ENCODE assay signal across 8 cellular contexts in the genomic region with DNA sequence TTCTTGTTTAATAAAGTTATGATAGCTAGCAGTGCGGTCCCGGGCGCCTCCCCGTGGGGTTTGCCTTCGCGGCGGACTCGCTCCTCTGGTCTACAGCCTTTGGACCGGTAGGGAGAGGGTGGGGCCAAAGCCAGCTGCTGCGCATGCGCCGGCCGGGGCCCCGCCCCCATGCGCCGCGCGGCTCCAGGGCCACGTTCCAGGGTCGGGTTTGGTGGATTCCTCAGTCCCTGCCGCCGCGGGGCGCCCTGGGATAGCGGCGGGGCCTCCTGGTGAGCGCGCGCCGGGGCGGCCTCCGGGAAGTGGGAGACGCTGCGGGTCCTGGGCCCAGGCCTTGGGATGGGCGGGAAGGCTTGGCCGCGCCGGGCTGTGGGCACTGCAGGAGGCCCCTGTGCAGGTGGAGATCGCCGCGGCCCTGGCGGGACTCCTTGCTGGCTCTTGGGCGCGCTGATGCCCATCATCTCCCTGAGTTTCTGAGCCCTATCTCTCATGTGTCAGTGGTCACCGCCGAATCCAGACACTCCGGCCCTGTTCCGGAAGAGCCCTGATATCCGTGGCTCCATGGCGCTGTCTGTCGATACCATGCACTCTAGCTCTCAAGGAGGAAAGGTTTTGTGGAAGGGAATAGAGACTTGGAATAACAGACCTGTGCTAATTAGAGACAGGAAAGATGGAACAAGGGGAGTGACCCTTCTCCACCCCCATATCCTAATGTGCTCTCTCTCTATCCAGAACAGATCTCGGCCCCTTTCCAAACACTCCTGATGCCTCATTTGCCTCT. TPM values are rescaled to one million over a fixed set of nuclear protein-coding genes. Genes with fewer than 3 reads are reported as not detected.
DNase-seq lines count a peak whose midpoint lies in the region; ATAC-seq and TF ChIP-seq lines count a peak whose summit lies in the region.

A gene (plus strand): TSS at position 163 of the 778 bp plus-strand sequence. CDS start 599 bp downstream, at position 762.

- H4K20me1 ChIP-seq in DOHH2 (ENCODE audit: control insufficient read depth, insufficient read depth, low read depth, low read length): no peaks in the 10 kb centered on the region
- H4K20me1 ChIP-seq in Karpas-422 (ENCODE audit: insufficient read depth, low read depth, low read length): no peaks in the 10 kb centered on the region

- H3K4me3 ChIP-seq in DOHH2 (ENCODE audit: low read length) (peak within 1 kb of the TSS; percentile 96), Karpas-422 (ENCODE audit: low read length) (peak within 1 kb of the TSS; percentile 81), fibroblast of mammary gland (ENCODE audit: control insufficient read depth, low read depth, low read length) (peak within 1 kb of the TSS; percentile 51)

- H3K36me3 ChIP-seq in DOHH2 (ENCODE audit: control insufficient read depth, low read length) (peaks cover 57% of the 10 kb centered on the region), Karpas-422 (ENCODE audit: insufficient read depth, low read length) (peaks cover 12% of the 10 kb centered on the region; the same call in 1 of the 2 replicates)

- peaks cover 23% of the 10 kb centered on the region for H3K4me1 ChIP-seq in DOHH2 (ENCODE audit: control insufficient read depth, low read length)
- peaks cover 25% of the 10 kb centered on the region for H3K4me1 ChIP-seq in Karpas-422 (ENCODE audit: low read length)

- H3K36me3 Mint-ChIP-seq in natural killer cell treated with Interleukin-12 subunit alpha and Interleukin-12 subunit beta and Interleukin-15 and Interleukin-18, amount 100 ng/mL, for 72 hours: peaks cover 19% of the 10 kb centered on the region
- H3K36me3 Mint-ChIP-seq in stimulated activated naive CD8-positive, alpha-beta T cell treated with anti-CD3 and anti-CD28 coated beads, Interleukin-15, Interleukin-2, amounts not matched to agents 100 ng/mL and 50 ng/mL, for 24 hours (ENCODE audit: low read depth): peaks cover 78% of the 10 kb centered on the region

- H3K27ac ChIP-seq in DOHH2 (ENCODE audit: low read depth, low read length) (peak within 1 kb of the TSS; percentile 43), Karpas-422 (ENCODE audit: low read length) (peak within 1 kb of the TSS; percentile 58)

- peak within 1 kb of the TSS; percentile 90 for H3K9ac ChIP-seq in Karpas-422 (ENCODE audit: low read length)

- H3K79me2 ChIP-seq in DOHH2 (ENCODE audit: control insufficient read depth, low read length): peaks cover 21% of the 10 kb centered on the region
- H3K79me2 ChIP-seq in Karpas-422 (ENCODE audit: low read length): peaks cover 30% of the 10 kb centered on the region

- H3K27me3 ChIP-seq in DOHH2 (ENCODE audit: control insufficient read depth, low read length) (no peaks in the 10 kb centered on the region), Karpas-422 (ENCODE audit: low read length) (no peaks in the 10 kb centered on the region)

- peak within 1 kb of the TSS; percentile 78 to 89 for H3K27ac Mint-ChIP-seq in natural killer cell treated with Interleukin-12 subunit alpha and Interleukin-12 subunit beta and Interleukin-15 and Interleukin-18, amount 100 ng/mL, for 72 hours
- H3K27ac Mint-ChIP-seq in stimulated activated naive CD8-positive, alpha-beta T cell treated with anti-CD3 and anti-CD28 coated beads, Interleukin-15, Interleukin-2, amounts not matched to agents 100 ng/mL and 50 ng/mL, for 24 hours: peak within 1 kb of the TSS; percentile 94

- H3K9me3 ChIP-seq in DOHH2 (ENCODE audit: control insufficient read depth, insufficient read depth, low read length): no peaks in the 10 kb centered on the region
- no peaks in the 10 kb centered on the region for H3K9me3 ChIP-seq in Karpas-422 (ENCODE audit: low read length)

- H3K27me3 Mint-ChIP-seq in natural killer cell treated with Interleukin-12 subunit alpha and Interleukin-12 subunit beta and Interleukin-15 and Interleukin-18, amount 100 ng/mL, for 72 hours: no peaks in the 10 kb centered on the region
- H3K27me3 Mint-ChIP-seq in stimulated activated naive CD8-positive, alpha-beta T cell treated with anti-CD3 and anti-CD28 coated beads, Interleukin-15, Interleukin-2, amounts not matched to agents 100 ng/mL and 50 ng/mL, for 24 hours: no peaks in the 10 kb centered on the region

- 0 out of 2 replicates have a peak, but pooled peaks cover 5% of the 10 kb centered on the region for H3F3A ChIP-seq in DOHH2 (ENCODE audit: control insufficient read depth, insufficient read depth)

- peak; percentile 77 for ATAC-seq in GM21723 (IDR thresholded peaks at IDR 0.05; ENCODE audit: unreplicated experiment)
- peak; percentile 97 to 98 for ATAC-seq in natural killer cell treated with Interleukin-12 subunit alpha and Interleukin-12 subunit beta and Interleukin-15 and Interleukin-18, amount 100 ng/mL, for 72 hours

- H3K9me2 ChIP-seq in DOHH2 (replicated peaks; ENCODE audit: control insufficient read depth, low read length) (no peaks in the 10 kb centered on the region), Karpas-422 (replicated peaks; ENCODE audit: insufficient read depth, low read length) (no peaks in the 10 kb centered on the region)

- DNase-seq in Karpas-422 (peak; percentile 95), RKO (ENCODE audit: low spot score) (peak; percentile 90), fibroblast of mammary gland (ENCODE audit: low read depth) (peak; percentile 89)
- peak; percentile 62 to 85 for DNase-seq in activated T-helper 1 cell treated with anti-CD3 and anti-CD28 coated beads, Interleukin-2, amount 50 U/mL, for 16 hours (ENCODE audit: low read depth in 1 of 2, low spot score in 1 of 2)
- DNase-seq in natural killer cell treated with Interleukin-12 subunit alpha and Interleukin-12 subunit beta and Interleukin-15 and Interleukin-18, amount 100 ng/mL, for 72 hours (ENCODE audit: low spot score): peak; percentile 93

- H2AFZ ChIP-seq in Karpas-422 (ENCODE audit: low read length): peak within 1 kb of the TSS; percentile 96

- H3K9me3 Mint-ChIP-seq in natural killer cell treated with Interleukin-12 subunit alpha and Interleukin-12 subunit beta and Interleukin-15 and Interleukin-18, amount 100 ng/mL, for 72 hours: no peaks in the 10 kb centered on the region
- no peaks in the 10 kb centered on the region for H3K9me3 Mint-ChIP-seq in stimulated activated naive CD8-positive, alpha-beta T cell treated with anti-CD3 and anti-CD28 coated beads, Interleukin-15, Interleukin-2, amounts not matched to agents 100 ng/mL and 50 ng/mL, for 24 hours

- H3K4me3 Mint-ChIP-seq in natural killer cell treated with Interleukin-12 subunit alpha and Interleukin-12 subunit beta and Interleukin-15 and Interleukin-18, amount 100 ng/mL, for 72 hours: peak within 1 kb of the TSS; percentile 94
- peak within 1 kb of the TSS; percentile 93 for H3K4me3 Mint-ChIP-seq in stimulated activated naive CD8-positive, alpha-beta T cell treated with anti-CD3 and anti-CD28 coated beads, Interleukin-15, Interleukin-2, amounts not matched to agents 100 ng/mL and 50 ng/mL, for 24 hours

- TF ChIP-seq CTCF in DOHH2 (IDR thresholded peaks at IDR 0.05; ENCODE audit: low read depth, low read length, poor library complexity, severe bottlenecking) (peak; percentile 35), fibroblast of mammary gland (conservative IDR thresholded peaks at IDR 0.05; ENCODE audit: control insufficient read depth, insufficient read depth, low read depth, low read length) (peak; percentile 6)

- peaks cover 33 to 35% of the 10 kb centered on the region in 2 donors for H3K4me1 Mint-ChIP-seq in natural killer cell treated with Interleukin-12 subunit alpha and Interleukin-12 subunit beta and Interleukin-15 and Interleukin-18, amount 100 ng/mL, for 72 hours (ENCODE audit: low read depth in 2 of 2)
- peaks cover 38% of the 10 kb centered on the region for H3K4me1 Mint-ChIP-seq in stimulated activated naive CD8-positive, alpha-beta T cell treated with anti-CD3 and anti-CD28 coated beads, Interleukin-15, Interleukin-2, amounts not matched to agents 100 ng/mL and 50 ng/mL, for 24 hours (ENCODE audit: low read depth)

- peak within 1 kb of the TSS; percentile 74 for H3K4me2 ChIP-seq in DOHH2 (ENCODE audit: low read length)
- peak within 1 kb of the TSS; percentile 97 for H3K4me2 ChIP-seq in Karpas-422 (ENCODE audit: low read depth, low read length, poor library complexity, severe bottlenecking)

RNA-seq across cellular contexts. Expression of the gene that starts here (rescaled TPM):
- total RNA-seq in Karpas-422 (2014; rRNA removed; shearing (Covaris generic); ENCODE audit: low replicate concordance): 42.3 and 50.2 TPM in 2 replicates
- 10 to 100 TPM; 47.2 to 90.5 TPM for total RNA-seq in natural killer cell treated with Interleukin-12 subunit alpha and Interleukin-12 subunit beta and Interleukin-15 and Interleukin-18, amount 100 ng/mL, for 72 hours

Comparison
In these comparisons a context has a peak if more than half of its experiments do, and no peak if none do; other contexts are left out.
1. Peak in every context shown above with its lines: DNase-seq, ATAC-seq, H3K4me3 ChIP-seq and H3K27ac ChIP-seq.